In genomic region chr16:49672753-49673152, GRCh38 we compare ENCODE assay signal across 23 cellular contexts.
"Had no signal": no experiment of that assay in that cellular context is flagged by ENCODE, and none has a peak within 500 bp of the region (broad histone marks: within the 10 kb centered on the region; RNA-seq: fewer than 3 reads in every experiment).

No MANE protein-coding gene starts in this region.

- H3K27me3 Mint-ChIP-seq: activated naive CD8-positive, alpha-beta T cell treated with anti-CD3 and anti-CD28 coated beads, Interleukin-2, amount 50 U/mL, for 24 hours; brain; stimulated activated naive B cell treated with anti-CD40 and anti-IgM and Interleukin-4, amounts not matched to agents 10 μg/mL and 1 μg/mL and 100 μg/mL, for 72 hours had no signal

- ATAC-seq: activated CD8-positive, alpha-beta T cell treated with anti-CD3 and anti-CD28 coated beads, Interleukin-2, amount 10 ng/mL, durations not matched to agents 7 days and 5 days; activated naive CD8-positive, alpha-beta T cell treated with anti-CD3 and anti-CD28 coated beads, Interleukin-2, amount 50 U/mL, for 24 hours; esophagus mucosa; naive thymus-derived CD4-positive, alpha-beta T cell; stimulated activated naive B cell treated with anti-CD40 and anti-IgM and Interleukin-4, amounts not matched to agents 10 μg/mL and 1 μg/mL and 100 μg/mL, for 72 hours had no signal

- H3K27ac Mint-ChIP-seq: activated CD8-positive, alpha-beta T cell treated with anti-CD3 and anti-CD28 coated beads, Interleukin-2, amount 10 ng/mL, durations not matched to agents 7 days and 5 days; activated naive CD8-positive, alpha-beta T cell treated with anti-CD3 and anti-CD28 coated beads, Interleukin-2, amount 50 U/mL, for 24 hours; activated T-helper 1 cell treated with anti-CD3 and anti-CD28 coated beads, Interleukin-12 subunit alpha, Interleukin-12 subunit beta, Interleukin-2, Interleukin-4 antibody, amounts not matched to agents 30 ng/mL and 10 ng/mL and 1 ng/mL, durations not matched to agents 14 hours and 24 hours and 36 hours; naive thymus-derived CD4-positive, alpha-beta T cell; neural progenitor cell; stimulated activated naive B cell treated with anti-CD40 and anti-IgM and Interleukin-4, amounts not matched to agents 10 μg/mL and 1 μg/mL and 100 μg/mL, for 72 hours had no signal

- DNase-seq: activated CD4-positive, alpha-beta T cell treated with anti-CD3 and anti-CD28 coated beads for 1 hour; activated CD4-positive, alpha-beta T cell treated with anti-CD3 and anti-CD28 coated beads, Interleukin-2, amount 50 U/mL, for 1 hour; activated CD8-positive, alpha-beta T cell treated with anti-CD3 and anti-CD28 coated beads, Interleukin-2, amount 10 ng/mL, durations not matched to agents 7 days and 5 days; activated gamma-delta T cell; activated naive CD4-positive, alpha-beta T cell treated with anti-CD3 and anti-CD28 coated beads, Interleukin-2, amount 50 U/mL, for 16 hours; activated naive CD8-positive, alpha-beta T cell treated with anti-CD3 and anti-CD28 coated beads, Interleukin-2, amount 50 U/mL, for 24 hours; anterior cingulate cortex; caudate nucleus; dermis blood vessel endothelial cell; effector memory CD4-positive, alpha-beta T cell; foreskin melanocyte; hippocampal formation; kidney glomerular epithelial cell; left ventricle myocardium inferior; naive thymus-derived CD4-positive, alpha-beta T cell; stimulated activated CD4-positive, alpha-beta T cell treated with anti-CD3 and anti-CD28 coated beads, Interleukin-2, amount 100 ng/mL, for 48 hours; stimulated activated CD8-positive, alpha-beta memory T cell treated with anti-CD3 and anti-CD28 coated beads, Interleukin-4, amount 100 ng/mL, for 48 hours; stimulated activated naive B cell treated with anti-CD40 and anti-IgM and Interleukin-4, amounts not matched to agents 10 μg/mL and 1 μg/mL and 100 μg/mL, for 72 hours; transverse colon had no signal

- H3K9me3 Mint-ChIP-seq: activated naive CD8-positive, alpha-beta T cell treated with anti-CD3 and anti-CD28 coated beads, Interleukin-2, amount 50 U/mL, for 24 hours; activated T-helper 1 cell treated with anti-CD3 and anti-CD28 coated beads, Interleukin-12 subunit alpha, Interleukin-12 subunit beta, Interleukin-2, Interleukin-4 antibody, amounts not matched to agents 30 ng/mL and 10 ng/mL and 1 ng/mL, durations not matched to agents 14 hours and 24 hours and 36 hours; brain; naive thymus-derived CD4-positive, alpha-beta T cell; neural progenitor cell; stimulated activated naive B cell treated with anti-CD40 and anti-IgM and Interleukin-4, amounts not matched to agents 10 μg/mL and 1 μg/mL and 100 μg/mL, for 72 hours had no signal

- H3K4me1 Mint-ChIP-seq: activated naive CD8-positive, alpha-beta T cell treated with anti-CD3 and anti-CD28 coated beads, Interleukin-2, amount 50 U/mL, for 24 hours; naive thymus-derived CD4-positive, alpha-beta T cell; stimulated activated naive B cell treated with anti-CD40 and anti-IgM and Interleukin-4, amounts not matched to agents 10 μg/mL and 1 μg/mL and 100 μg/mL, for 72 hours had no signal

- H3K36me3 Mint-ChIP-seq: brain; naive thymus-derived CD4-positive, alpha-beta T cell; stimulated activated naive B cell treated with anti-CD40 and anti-IgM and Interleukin-4, amounts not matched to agents 10 μg/mL and 1 μg/mL and 100 μg/mL, for 72 hours had no signal

- H3K4me3 Mint-ChIP-seq: activated CD8-positive, alpha-beta T cell treated with anti-CD3 and anti-CD28 coated beads, Interleukin-2, amount 10 ng/mL, durations not matched to agents 7 days and 5 days; activated naive CD8-positive, alpha-beta T cell treated with anti-CD3 and anti-CD28 coated beads, Interleukin-2, amount 50 U/mL, for 24 hours; activated T-helper 1 cell treated with anti-CD3 and anti-CD28 coated beads, Interleukin-12 subunit alpha, Interleukin-12 subunit beta, Interleukin-2, Interleukin-4 antibody, amounts not matched to agents 30 ng/mL and 10 ng/mL and 1 ng/mL, durations not matched to agents 14 hours and 24 hours and 36 hours; brain; naive thymus-derived CD4-positive, alpha-beta T cell; neural progenitor cell; stimulated activated naive B cell treated with anti-CD40 and anti-IgM and Interleukin-4, amounts not matched to agents 10 μg/mL and 1 μg/mL and 100 μg/mL, for 72 hours had no signal
